Comparison of ENCODE assay signal across 22 cellular contexts in the genomic region with DNA sequence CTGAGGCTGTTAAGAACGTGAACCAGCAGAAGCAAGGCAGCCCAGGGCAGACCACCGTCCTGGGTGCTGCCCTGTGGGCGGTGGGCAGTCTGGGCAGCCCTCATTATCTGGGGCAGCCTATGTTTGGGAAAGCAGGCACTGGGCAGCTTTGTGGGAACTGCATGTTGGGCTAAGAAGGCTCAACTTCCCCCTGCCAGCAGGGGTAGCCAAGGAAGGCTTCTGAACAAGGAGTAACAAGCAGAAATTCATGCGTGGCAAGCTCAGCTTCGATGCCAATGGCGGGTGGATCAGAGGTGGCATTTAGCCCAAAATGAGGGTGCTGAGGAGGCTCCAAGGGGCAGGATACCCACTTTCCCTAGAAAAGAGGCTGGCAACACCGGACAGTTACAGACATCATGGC.
"Had no signal": no experiment of that assay in that cellular context is flagged by ENCODE, and none has a peak within 500 bp of the region (broad histone marks: within the 10 kb centered on the region; RNA-seq: fewer than 3 reads in every experiment).

No MANE protein-coding gene starts in this region.

- H3K4me3 Mint-ChIP-seq: activated naive CD8-positive, alpha-beta T cell; effector memory CD8-positive, alpha-beta T cell; naive thymus-derived CD4-positive, alpha-beta T cell; stimulated activated naive B cell treated with anti-CD40 and anti-IgM and Interleukin-4, amounts not matched to agents 10 μg/mL and 1 μg/mL and 100 μg/mL, for 72 hours; T-cell; T-helper 2 cell treated with Interferon-gamma antibody and Interleukin-4, amounts not matched to agents 5 μg/mL and 100 μg/mL, for 36 hours had no signal

- H3K27me3 ChIP-seq: adrenal gland, ascending aorta, heart right ventricle, left lung, sigmoid colon, transverse colon had no signal

- ATAC-seq: effector memory CD8-positive, alpha-beta T cell; left lung; naive thymus-derived CD4-positive, alpha-beta T cell; SK-N-SH treated with all-trans-retinoic acid at 6 μM for 48 hours; stimulated activated naive B cell treated with anti-CD40 and anti-IgM and Interleukin-4, amounts not matched to agents 10 μg/mL and 1 μg/mL and 100 μg/mL, for 72 hours; T-cell had no signal

- H3K4me1 ChIP-seq: adrenal gland, ascending aorta, heart right ventricle, left lung, parathyroid adenoma, sigmoid colon, transverse colon had no signal

- H3K4me3 ChIP-seq: adrenal gland, ascending aorta, heart right ventricle, left lung, lung, sigmoid colon, smooth muscle cell, transverse colon had no signal

- H3K79me2 ChIP-seq: parathyroid adenoma had no signal

- H3K9ac ChIP-seq: parathyroid adenoma had no signal

- H3K27ac Mint-ChIP-seq: activated naive CD8-positive, alpha-beta T cell; stimulated activated naive B cell treated with anti-CD40 and anti-IgM and Interleukin-4, amounts not matched to agents 10 μg/mL and 1 μg/mL and 100 μg/mL, for 72 hours; T-cell; T-helper 2 cell treated with Interferon-gamma antibody and Interleukin-4, amounts not matched to agents 5 μg/mL and 100 μg/mL, for 36 hours had no signal

- H3K4me1 Mint-ChIP-seq: stimulated activated naive B cell treated with anti-CD40 and anti-IgM and Interleukin-4, amounts not matched to agents 10 μg/mL and 1 μg/mL and 100 μg/mL, for 72 hours; T-cell had no signal

- DNase-seq: activated CD4-positive, alpha-beta T cell treated with anti-CD3 and anti-CD28 coated beads for 1 hour; activated naive CD4-positive, alpha-beta T cell; activated T-cell treated with anti-CD3 and anti-CD28 coated beads, Interleukin-2, amount 50 U/mL, for 1 hour; central memory CD4-positive, alpha-beta T cell; effector memory CD8-positive, alpha-beta T cell; heart right ventricle; naive thymus-derived CD4-positive, alpha-beta T cell; stimulated activated CD4-positive, alpha-beta T cell treated with anti-CD3 and anti-CD28 coated beads, Interleukin-2, amount 100 ng/mL, for 48 hours; stimulated activated CD8-positive, alpha-beta memory T cell treated with anti-CD3 and anti-CD28 coated beads, Interleukin-4, amount 100 ng/mL, for 48 hours; stimulated activated naive B cell treated with anti-CD40 and anti-IgM and Interleukin-4, amounts not matched to agents 10 μg/mL and 1 μg/mL and 100 μg/mL, for 72 hours; T-cell; transverse colon had no signal

- H2AFZ ChIP-seq: parathyroid adenoma had no signal

- H3K27me3 Mint-ChIP-seq: activated naive CD8-positive, alpha-beta T cell; effector memory CD8-positive, alpha-beta T cell; naive thymus-derived CD4-positive, alpha-beta T cell; stimulated activated naive B cell treated with anti-CD40 and anti-IgM and Interleukin-4, amounts not matched to agents 10 μg/mL and 1 μg/mL and 100 μg/mL, for 72 hours; T-cell had no signal

- H3K27ac ChIP-seq: adrenal gland, ascending aorta, heart right ventricle, left lung, parathyroid adenoma, sigmoid colon, transverse colon had no signal

- H3K4me2 ChIP-seq: smooth muscle cell had no signal
